Comparison of ENCODE assay signal across 10 cellular contexts in the genomic region with DNA sequence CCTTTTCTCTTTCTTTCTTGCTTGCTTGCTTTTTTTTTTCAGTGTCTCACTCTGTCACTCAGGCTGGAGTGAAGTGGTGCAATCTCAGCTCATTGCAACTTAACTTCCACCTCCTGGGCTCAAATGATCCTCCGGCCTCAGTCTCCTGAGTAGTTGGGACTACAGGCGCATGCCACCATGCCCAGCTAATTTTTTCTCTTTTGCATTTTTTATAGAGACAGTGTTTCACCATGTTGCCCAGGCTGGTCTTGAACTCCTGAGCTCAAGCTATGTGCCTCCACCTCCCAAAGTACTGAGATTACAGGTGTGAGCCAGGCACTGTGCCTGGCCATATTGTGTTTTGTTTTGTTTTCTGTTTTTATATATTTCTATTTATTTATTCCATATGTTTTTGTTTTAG.
"Had no signal": no experiment of that assay in that cellular context is flagged by ENCODE, and none has a peak within 500 bp of the region (broad histone marks: within the 10 kb centered on the region; RNA-seq: fewer than 3 reads in every experiment).

No MANE protein-coding gene starts in this region.

- H2AFZ ChIP-seq: GM23248, GM23338 had no signal

- H3K4me1 ChIP-seq: HAP-1 had no signal

- H3K9me3 ChIP-seq: HAP-1 had no signal

- H3K4me2 ChIP-seq: GM23338 had no signal

- DNase-seq: GM23248, GOT3, H7, H9, HCEC 1CT, HFFc6 had no signal

- H3K4me3 ChIP-seq: GM23248, GM23338, HAP-1 had no signal

- H3K36me3 ChIP-seq: HAP-1 had no signal

- H3K27ac ChIP-seq: GM23248 had no signal

- ATAC-seq: GM23338, HCT116 had no signal

- H3K9ac ChIP-seq: GM23248 had no signal

- FAIRE-seq: H1 had no signal
